ENCODE assay signal across 9 cellular contexts in genomic region chr17:933168-934083, GRCh38. TPM values are rescaled to one million over a fixed set of nuclear protein-coding genes. Genes with fewer than 3 reads are reported as not detected.
A peak's percentile ranks its signal among the peaks of the same experiment; 100 is the strongest.
DNase-seq lines count a peak whose midpoint lies in the region; ATAC-seq and TF ChIP-seq lines count a peak whose summit lies in the region.
"Had no signal": no experiment of that assay in that cellular context is flagged by ENCODE, and none has a peak within 500 bp of the region (broad histone marks: within the 10 kb centered on the region; RNA-seq: fewer than 3 reads in every experiment).

No MANE protein-coding gene starts in this region.

- no peak for ATAC-seq in GM19351 (IDR thresholded peaks at IDR 0.05; ENCODE audit: unreplicated experiment)

- H3K36me3 Mint-ChIP-seq in progenitor cell of endocrine pancreas (ENCODE audit: insufficient read depth), result peaks cover 3% of the 10 kb centered on the region

- DNase-seq in Daoy (ENCODE audit: low read depth) (peak; percentile 97), SK-N-MC (ENCODE audit: low read depth, low spot score) (no peak), fibroblast of the aortic adventitia (ENCODE audit: low read depth) (peak; percentile 99), progenitor cell of endocrine pancreas (ENCODE audit: low spot score, unreplicated experiment) (no peak), NCI-H187 (lab: John Stamatoyannopoulos, UW) (no peak), NCI-H1092 treated with DMSO at 0.1 percent for 48 hours (lab: John Stamatoyannopoulos, UW) (no peak), NOMO-1 treated with DMSO at 0.1 percent for 48 hours (lab: John Stamatoyannopoulos, UW; ENCODE audit: unreplicated experiment) (no peak)
- DNase-seq: small intestine had no signal

- peak overlapping the region; percentile 20 for H3K9ac ChIP-seq in SK-N-MC (ENCODE audit: insufficient read length)

- H3K27me3 Mint-ChIP-seq in progenitor cell of endocrine pancreas, result peaks cover 3% of the 10 kb centered on the region

- no peaks in the 10 kb centered on the region for H3K9me3 ChIP-seq in SK-N-MC (ENCODE audit: low read depth, low read length)

- peaks cover 31% of the 10 kb centered on the region for H3K4me1 Mint-ChIP-seq in progenitor cell of endocrine pancreas (ENCODE audit: low read depth)

- peak overlapping the region; percentile 71 for H3K27ac Mint-ChIP-seq in progenitor cell of endocrine pancreas

- H3K4me3 Mint-ChIP-seq in progenitor cell of endocrine pancreas (ENCODE audit: low read depth), result no peak overlapping the region

- TF ChIP-seq CTCF in fibroblast of the aortic adventitia (IDR thresholded peaks at IDR 0.05; ENCODE audit: insufficient read depth, low read length) (no peak), progenitor cell of endocrine pancreas (IDR thresholded peaks at IDR 0.05; ENCODE audit: unreplicated experiment) (no peak)

- H3K9me3 Mint-ChIP-seq in progenitor cell of endocrine pancreas (ENCODE audit: low read depth), result peaks cover 4% of the 10 kb centered on the region

- 0 out of 2 replicates have a peak overlapping the region, but pooled peaks have one; percentile 75 for H3K27ac ChIP-seq in SK-N-MC

- H3K4me3 ChIP-seq in SK-N-MC (no peak overlapping the region), fibroblast of the aortic adventitia (ENCODE audit: low read depth, low read length) (no peak overlapping the region)

- H3K36me3 ChIP-seq in SK-N-MC (ENCODE audit: insufficient read depth, low read length), result no peaks in the 10 kb centered on the region

RNA-seq across cellular contexts. Expression of gene NXN, which starts 46.1 kb away (rescaled TPM):
- 45.9 and 60.5 TPM in 2 replicates for total RNA-seq in Daoy (2014; rRNA removed; shearing (Covaris generic))
- 5.1 and 18.1 TPM in 2 replicates for total RNA-seq in fibroblast of the aortic adventitia (ENCODE audit: low replicate concordance)
- 53.1 and 56.0 TPM in 2 replicates for total RNA-seq in progenitor cell of endocrine pancreas

Comparison
In these comparisons a context has a peak if more than half of its experiments do, and no peak if none do; other contexts are left out.
1. DNase-seq: peak in Daoy (single experiment) and fibroblast of the aortic adventitia (single experiment); none in SK-N-MC (single experiment), progenitor cell of endocrine pancreas (single experiment), NCI-H187 (0 of 2), NCI-H1092 treated with DMSO at 0.1 percent for 48 hours (single experiment) and NOMO-1 treated with DMSO at 0.1 percent for 48 hours (single experiment).